In the genomic region with DNA sequence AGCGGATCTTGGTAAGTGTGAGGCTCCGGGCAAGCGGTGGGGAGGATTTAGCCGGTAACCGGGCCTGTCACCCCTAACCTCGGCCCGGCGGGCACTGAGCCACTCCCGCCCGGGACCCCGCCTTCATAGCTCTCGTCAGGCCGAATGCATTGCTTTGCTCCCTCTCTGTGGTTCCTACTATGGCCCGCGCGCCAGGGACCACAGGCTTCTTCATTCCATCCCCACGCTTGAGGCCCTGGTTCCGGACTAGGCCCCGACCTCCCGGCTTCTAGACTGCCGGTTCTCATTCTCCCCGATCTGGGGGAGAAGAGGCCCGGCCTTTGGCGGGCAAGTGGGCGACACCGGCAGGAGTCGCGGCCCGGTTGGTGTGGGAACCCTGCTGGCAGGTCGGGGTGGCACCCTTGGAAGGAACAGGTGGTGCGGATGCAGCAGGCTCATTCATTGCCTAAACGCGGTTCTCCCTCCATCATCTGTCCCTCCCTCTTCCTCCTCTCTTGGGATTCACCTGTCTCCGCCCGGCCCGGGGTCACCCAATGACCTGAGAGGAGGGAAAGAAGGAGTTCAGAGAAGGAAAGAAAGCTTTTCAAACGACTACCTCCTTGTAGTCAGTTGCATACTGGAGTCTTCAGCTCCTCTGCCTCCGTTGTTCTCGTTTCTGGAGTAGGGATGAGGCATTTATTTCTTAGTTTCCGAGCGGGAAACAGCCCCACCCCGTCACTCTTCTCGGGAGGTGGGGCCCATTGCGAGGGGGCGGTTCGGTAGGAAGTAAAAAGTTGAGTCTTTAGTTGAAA, we compare ENCODE assay signal across 7 cellular contexts. TPM values are rescaled to one million over a fixed set of nuclear protein-coding genes. Genes with fewer than 3 reads are reported as not detected.
DNase-seq lines count a peak whose midpoint lies in the region; ATAC-seq and TF ChIP-seq lines count a peak whose summit lies in the region.

A gene (minus strand): TSS at position 657 of the 791 bp plus-strand sequence. CDS start 6,679 bp downstream, outside the sequence.

- peaks cover 10% of the 10 kb centered on the region for H3K9me3 Mint-ChIP-seq in WTC11

- H3K27me3 ChIP-seq in kidney epithelial cell (ENCODE audit: control insufficient read depth, insufficient read depth, low read length) = no peaks in the 10 kb centered on the region

- H3K4me1 Mint-ChIP-seq in WTC11 = peaks cover 37% of the 10 kb centered on the region

- H3K36me3 ChIP-seq in kidney epithelial cell (ENCODE audit: control insufficient read depth, insufficient read depth, low read length) = peaks cover 1% of the 10 kb centered on the region

- peak within 1 kb of the TSS; percentile 98 for H3K4me3 ChIP-seq in kidney epithelial cell (ENCODE audit: low read depth, low read length)

- peaks cover 46% of the 10 kb centered on the region for H3K36me3 Mint-ChIP-seq in WTC11

- H3K27ac Mint-ChIP-seq in WTC11 = peak within 1 kb of the TSS; percentile 99

- DNase-seq in NCI-H1694 (lab: John Stamatoyannopoulos, UW) = peak; percentile 20
- DNase-seq in WTC11 (ENCODE audit: low spot score) = peak; percentile 45
- DNase-seq in central memory CD4-positive, alpha-beta T cell = peak; percentile 70
- no peak for DNase-seq in kidney epithelial cell (ENCODE audit: low read depth)
- peak; percentile 69 for DNase-seq in stimulated activated CD4-positive, alpha-beta T cell treated with anti-CD3 and anti-CD28 coated beads, Interleukin-1b, Interleukin-23, amount 100 ng/mL, for 48 hours

- H3K4me3 Mint-ChIP-seq in WTC11 = peak within 1 kb of the TSS; percentile 99

- CTCF ChIA-PET in WTC11 (lab: Charles Lee) = interaction anchor here (0.6 to 2.1 kb wide), 8 partner anchors 20 to 272 kb away, joined by 3 to 11 read pairs (median 6); a partner anchor contains a TSS

- TF ChIP-seq CTCF in WTC11 (IDR thresholded peaks at IDR 0.05) = no peak
- peak; percentile 32 for TF ChIP-seq CTCF in kidney epithelial cell (IDR thresholded peaks at IDR 0.05; ENCODE audit: insufficient read depth, low read length, poor library complexity, severe bottlenecking)

- POLR2A ChIA-PET in WTC11 (lab: Charles Lee) = interaction anchor here (0.7 to 3.5 kb wide), 12 partner anchors 10 to 286 kb away, joined by 3 to 59 read pairs (median 4); a partner anchor contains a TSS

- H3K27me3 Mint-ChIP-seq in WTC11 (ENCODE audit: low read depth) = peaks cover 2% of the 10 kb centered on the region; the same call in 1 of the 2 replicates

- peak; percentile 44 for ATAC-seq in GM18502 (IDR thresholded peaks at IDR 0.05; ENCODE audit: poor library complexity, unreplicated experiment)
- peak; percentile 34 for ATAC-seq in HG02798 (IDR thresholded peaks at IDR 0.05; ENCODE audit: poor library complexity, unreplicated experiment)
- ATAC-seq in WTC11 = peak; percentile 41

TF ChIP-seq in WTC11, 78 proteins besides CTCF, POLR2A, EP300 and RAD21:
- TF ChIP-seq FOXP1 (CRISPR knock-in tag; IDR thresholded peaks at IDR 0.05; ENCODE audit: borderline replicate concordance) (0 out of 2 replicates have a peak, but pooled peaks have one; percentile 64), TEAD1 (CRISPR knock-in tag; IDR thresholded peaks at IDR 0.05) (0 out of 2 replicates have a peak, but pooled peaks have one; percentile 15), TEAD4 (CRISPR knock-in tag; IDR thresholded peaks at IDR 0.05) (0 out of 2 replicates have a peak, but pooled peaks have one; percentile 6), SMAD4 (CRISPR knock-in tag; IDR thresholded peaks at IDR 0.05) (no peak), ELF4 (CRISPR knock-in tag; IDR thresholded peaks at IDR 0.05; ENCODE audit: low read depth) (no peak)
- TF ChIP-seq, protein P1, sequence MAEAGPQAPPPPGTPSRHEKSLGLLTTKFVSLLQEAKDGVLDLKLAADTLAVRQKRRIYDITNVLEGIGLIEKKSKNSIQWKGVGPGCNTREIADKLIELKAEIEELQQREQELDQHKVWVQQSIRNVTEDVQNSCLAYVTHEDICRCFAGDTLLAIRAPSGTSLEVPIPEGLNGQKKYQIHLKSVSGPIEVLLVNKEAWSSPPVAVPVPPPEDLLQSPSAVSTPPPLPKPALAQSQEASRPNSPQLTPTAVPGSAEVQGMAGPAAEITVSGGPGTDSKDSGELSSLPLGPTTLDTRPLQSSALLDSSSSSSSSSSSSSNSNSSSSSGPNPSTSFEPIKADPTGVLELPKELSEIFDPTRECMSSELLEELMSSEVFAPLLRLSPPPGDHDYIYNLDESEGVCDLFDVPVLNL (CRISPR knock-in tag; IDR thresholded peaks at IDR 0.05; ENCODE audit: borderline replicate concordance, low read depth) = 0 out of 2 replicates have a peak, but pooled peaks have one; percentile 8
- TF ChIP-seq, protein P2, sequence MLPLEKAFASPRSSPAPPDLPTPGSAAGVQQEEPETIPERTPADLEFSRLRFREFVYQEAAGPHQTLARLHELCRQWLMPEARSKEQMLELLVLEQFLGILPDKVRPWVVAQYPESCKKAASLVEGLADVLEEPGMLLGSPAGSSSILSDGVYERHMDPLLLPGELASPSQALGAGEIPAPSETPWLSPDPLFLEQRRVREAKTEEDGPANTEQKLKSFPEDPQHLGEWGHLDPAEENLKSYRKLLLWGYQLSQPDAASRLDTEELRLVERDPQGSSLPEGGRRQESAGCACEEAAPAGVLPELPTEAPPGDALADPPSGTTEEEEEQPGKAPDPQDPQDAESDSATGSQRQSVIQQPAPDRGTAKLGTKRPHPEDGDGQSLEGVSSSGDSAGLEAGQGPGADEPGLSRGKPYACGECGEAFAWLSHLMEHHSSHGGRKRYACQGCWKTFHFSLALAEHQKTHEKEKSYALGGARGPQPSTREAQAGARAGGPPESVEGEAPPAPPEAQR (CRISPR knock-in tag; IDR thresholded peaks at IDR 0.05) = no peak

RNA-seq across cellular contexts. Expression of the gene that starts here (rescaled TPM):
- total RNA-seq in WTC11 (2021) (61.7 to 72.3 TPM (median 64.5 TPM) in 3 replicates), kidney epithelial cell (26.7 and 36.8 TPM in 2 replicates)
